In the genomic region with DNA sequence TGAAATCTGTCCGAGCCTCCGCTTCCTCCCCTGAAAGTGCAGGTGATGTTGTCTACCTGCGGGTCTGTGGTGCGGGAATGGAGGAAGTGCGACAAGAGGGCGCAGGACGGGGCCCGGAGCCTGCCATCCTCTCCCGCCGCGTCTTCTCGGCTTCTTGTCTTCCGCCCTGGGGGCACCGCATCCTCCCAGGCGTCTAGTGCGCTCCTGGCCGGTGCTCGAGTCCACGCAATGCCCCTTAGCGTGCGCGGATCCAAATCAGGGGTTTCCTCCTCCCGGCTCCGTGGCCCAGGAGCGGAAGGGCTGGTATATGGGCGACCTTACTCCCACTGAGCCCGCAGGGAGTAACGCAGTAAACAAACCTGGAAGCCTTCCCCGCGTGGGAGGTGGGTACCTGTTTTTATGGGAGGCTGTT, we compare ENCODE assay signal across 1 cellular context.
TF ChIP-seq lines count a peak whose summit lies in the region.

No MANE protein-coding gene starts in this region.

TF ChIP-seq in liver, 16 proteins besides CTCF, POLR2A, EP300 and RAD21 (continued from another document):
- TF ChIP-seq ATF3 (IDR thresholded peaks at IDR 0.05) (no peak), JUND (IDR thresholded peaks at IDR 0.05) (no peak), GABPA (IDR thresholded peaks at IDR 0.05 in 1 of 2, conservative IDR thresholded peaks at IDR 0.05 in 1 of 2) (no peak), HNF4G (IDR thresholded peaks at IDR 0.05) (no peak), TAF1 (conservative IDR thresholded peaks at IDR 0.05) (no peak), RXRA (IDR thresholded peaks at IDR 0.05) (no peak), EGR1 (IDR thresholded peaks at IDR 0.05; ENCODE audit: low read depth in 2 of 2) (no peak)
